15 cellular contexts compared by ENCODE assay signal in genomic region chr7:41698114-41698513, GRCh38. TPM values are rescaled to one million over a fixed set of nuclear protein-coding genes. Genes with fewer than 3 reads are reported as not detected.
DNase-seq lines count a peak whose midpoint lies in the region; FAIRE-seq and TF ChIP-seq lines count a peak whose summit lies in the region.
"Had no signal": no experiment of that assay in that cellular context is flagged by ENCODE, and none has a peak within 500 bp of the region (broad histone marks: within the 10 kb centered on the region; RNA-seq: fewer than 3 reads in every experiment).

No MANE protein-coding gene starts in this region.

- FAIRE-seq in HTR-8/SVneo (lab: Jason Lieb, UNC): no peak
- FAIRE-seq: pancreas had no signal

- peak overlapping the region; percentile 92 for H3K27ac ChIP-seq in SJSA1
- peak overlapping the region; percentile 80 for H3K27ac ChIP-seq in neutrophil
- H3K27ac ChIP-seq in caudate nucleus (ENCODE audit: low read depth, low read length): no peak overlapping the region
- H3K27ac ChIP-seq: pancreas had no signal

- H3K4me1 ChIP-seq in SJSA1 (replicated peaks) (peaks cover 53% of the 10 kb centered on the region), neutrophil (ENCODE audit: control insufficient read depth in 1 of 2, insufficient read depth in 1 of 2, low read depth in 1 of 2, low read length in 1 of 2) (peaks cover 77 to 79% of the 10 kb centered on the region in 2 experiments)
- H3K4me1 ChIP-seq: pancreas had no signal

- H3K27me3 ChIP-seq in SJSA1 (replicated peaks): no peaks in the 10 kb centered on the region
- no peaks in the 10 kb centered on the region for H3K27me3 ChIP-seq in neutrophil

- DNase-seq in AG10803 (ENCODE audit: low read depth) (no peak), SJSA1 (ENCODE audit: low read depth in 1 of 2, low spot score in 2 of 2) (no peak), fibroblast of peridontal ligament (ENCODE audit: extremely low read depth) (peak; percentile 52), caudate nucleus (lab: John Stamatoyannopoulos, UW) (no peak), GF-D8 (lab: John Stamatoyannopoulos, UW) (no peak), HUDEP-2 (lab: John Stamatoyannopoulos, UW; ENCODE audit: unreplicated experiment in 76 of 76) (no peak), HTR-8/SVneo (ENCODE audit: insufficient read length, low spot score) (no peak)
- DNase-seq: activated CD4-positive, alpha-beta memory T cell treated with anti-CD3 and anti-CD28 coated beads for 36 hours; activated effector memory CD4-positive, alpha-beta T cell treated with Interleukin-2 at 50 U/mL for 16 hours; NCI-H1417; pancreas; stimulated activated CD4-positive, alpha-beta T cell treated with anti-CD3 and anti-CD28 coated beads, Interleukin-2, amount 100 ng/mL, for 24 hours; T-helper 9 cell had no signal

- H3K4me3 ChIP-seq in AG10803 (ENCODE audit: low read length) (peak overlapping the region; percentile 71), SJSA1 (peak overlapping the region; percentile 58), neutrophil (ENCODE audit: low read depth in 1 of 2, low read length in 1 of 2) (no peak overlapping the region)

- H3K9me3 ChIP-seq in SJSA1 (replicated peaks): no peaks in the 10 kb centered on the region
- no peaks in the 10 kb centered on the region for H3K9me3 ChIP-seq in neutrophil
- H3K9me3 ChIP-seq: pancreas had no signal

- H3K36me3 ChIP-seq in SJSA1 (peaks cover 54% of the 10 kb centered on the region), neutrophil (no peaks in the 10 kb centered on the region)
- H3K36me3 ChIP-seq: pancreas had no signal

- TF ChIP-seq CTCF in AG10803 (conservative IDR thresholded peaks at IDR 0.05; ENCODE audit: low read length): no peak
- TF ChIP-seq CTCF in neutrophil (IDR thresholded peaks at IDR 0.05): no peak

RNA-seq across cellular contexts. Expression of gene INHBA, which starts 4.8 kb away (rescaled TPM):
- total RNA-seq in SJSA1 (2014; rRNA removed; shearing (Covaris generic)): 14.3 and 20.2 TPM in 2 replicates
- total RNA-seq: activated CD4-positive, alpha-beta memory T cell treated with anti-CD3 and anti-CD28 coated beads for 36 hours; B cell had no signal

Comparison
In these comparisons a context has a peak if more than half of its experiments do, and no peak if none do; other contexts are left out.
1. H3K4me3 ChIP-seq: peak in AG10803 (single experiment) and SJSA1 (single experiment); none in neutrophil (0 of 2).